In genomic region chr14:56340921-56341320, GRCh38 we compare ENCODE assay signal across 12 cellular contexts.
"Had no signal": no experiment of that assay in that cellular context is flagged by ENCODE, and none has a peak within 500 bp of the region (broad histone marks: within the 10 kb centered on the region; RNA-seq: fewer than 3 reads in every experiment).

No MANE protein-coding gene starts in this region.

- ATAC-seq: stimulated activated memory B cell treated with anti-CD40 and anti-IgM and Interleukin-4, amounts not matched to agents 10 μg/mL and 1 μg/mL and 100 μg/mL, for 72 hours; T-cell had no signal

- H3K27me3 ChIP-seq: hepatocyte had no signal

- H3K27ac ChIP-seq: hepatocyte had no signal

- H3K4me3 ChIP-seq: hepatocyte, smooth muscle cell had no signal

- FAIRE-seq: kidney had no signal

- DNase-seq: activated B cell treated with CpG ODN at 0.5 μM for 24 hours; activated CD4-positive, alpha-beta T cell treated with anti-CD3 and anti-CD28 coated beads, Interleukin-2, amount 10 ng/mL, durations not matched to agents 24 days and 14 days; activated CD8-positive, alpha-beta memory T cell treated with anti-CD3 and anti-CD28 coated beads for 24 hours; activated naive CD4-positive, alpha-beta T cell treated with anti-CD3 and anti-CD28 coated beads, Interleukin-2, amount 50 U/mL, for 16 hours; effector memory CD4-positive, alpha-beta T cell; kidney; T-cell; T1000; trophoblast cell had no signal
